8 cellular contexts compared by ENCODE assay signal in the genomic region with DNA sequence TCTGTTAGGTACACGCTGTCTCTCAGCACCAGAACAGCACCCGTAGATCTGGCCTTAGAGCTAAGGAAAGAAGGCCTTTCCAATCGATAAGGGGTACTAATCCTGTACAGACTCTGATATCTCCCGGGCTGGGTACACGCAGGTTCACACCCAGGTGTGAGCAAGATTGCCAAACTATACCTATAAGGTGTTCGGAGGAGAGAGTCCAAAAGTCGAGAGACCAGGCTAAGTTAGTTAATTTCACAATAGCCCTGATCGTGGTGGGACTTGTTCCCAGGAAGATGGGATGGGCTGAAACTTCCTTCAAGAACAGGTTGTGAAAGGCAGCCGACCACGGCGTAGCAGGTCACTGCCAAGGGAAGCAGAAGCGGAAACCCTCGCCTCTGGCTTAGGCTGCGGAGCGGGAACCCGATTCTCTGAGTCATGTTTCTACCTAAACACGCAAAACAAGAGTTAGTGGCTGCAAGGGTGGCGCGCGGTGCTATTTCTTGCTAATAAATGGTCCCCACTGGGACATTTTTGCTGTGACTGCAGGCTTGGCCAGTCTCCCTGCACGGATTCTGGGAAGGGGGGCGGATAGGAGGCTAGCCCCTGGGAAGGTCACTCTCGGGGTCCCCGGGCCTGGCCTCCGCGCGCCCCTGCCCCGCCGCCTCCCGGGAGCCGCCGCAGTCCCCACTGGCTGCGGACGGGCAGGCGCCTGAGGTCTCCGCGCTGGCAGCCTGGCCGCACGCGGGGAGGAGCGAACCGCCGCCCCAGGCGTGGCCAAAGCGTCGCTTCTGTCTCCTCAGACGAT.
DNase-seq lines count a peak whose midpoint lies in the region; ATAC-seq and TF ChIP-seq lines count a peak whose summit lies in the region.

No MANE protein-coding gene starts in this region.

- TF ChIP-seq POLR2A in gastrocnemius medialis (IDR thresholded peaks at IDR 0.05) = no peak

- H3K4me1 Mint-ChIP-seq in activated T-helper 2 cell treated with anti-CD3 and anti-CD28 coated beads, Interferon-gamma antibody, Interleukin-2, Interleukin-4, amounts not matched to agents 10 μg/mL and 5 μg/mL and 100 μg/mL, durations not matched to agents 14 hours and 24 hours and 36 hours (ENCODE audit: low read depth) = peaks cover 9% of the 10 kb centered on the region

- H3K4me3 ChIP-seq in right cardiac atrium (ENCODE audit: low read length) = peak overlapping the region; percentile 21
- peak overlapping the region in 2 of 4 donors; percentile 24 to 31 for H3K4me3 ChIP-seq in gastrocnemius medialis

- H3K27me3 ChIP-seq in right cardiac atrium (ENCODE audit: control insufficient read depth, insufficient read depth) = no peaks in the 10 kb centered on the region
- peaks cover 0 to 18% (median 6%) of the 10 kb centered on the region in 3 donors for H3K27me3 ChIP-seq in gastrocnemius medialis

- no peaks in the 10 kb centered on the region for H3K9me3 Mint-ChIP-seq in activated T-helper 2 cell treated with anti-CD3 and anti-CD28 coated beads, Interferon-gamma antibody, Interleukin-2, Interleukin-4, amounts not matched to agents 10 μg/mL and 5 μg/mL and 100 μg/mL, durations not matched to agents 14 hours and 24 hours and 36 hours

- peak; percentile 76 for DNase-seq in MV-4-11 (lab: John Stamatoyannopoulos, UW)
- DNase-seq in activated T-helper 2 cell treated with anti-CD3 and anti-CD28 coated beads, Interferon-gamma antibody, Interleukin-2, Interleukin-4, amounts not matched to agents 10 μg/mL and 5 μg/mL and 100 μg/mL, durations not matched to agents 14 hours and 24 hours and 36 hours (ENCODE audit: low spot score) = no peak
- peak; percentile 51 to 78 (median 63) for DNase-seq in right cardiac atrium
- DNase-seq in gastrocnemius medialis = peak; percentile 9 to 19
- no peak for DNase-seq in NCI-H345 treated with DMSO at 0.1 percent for 48 hours (lab: John Stamatoyannopoulos, UW; ENCODE audit: unreplicated experiment)

- no peaks in the 10 kb centered on the region for H3K36me3 Mint-ChIP-seq in activated T-helper 2 cell treated with anti-CD3 and anti-CD28 coated beads, Interferon-gamma antibody, Interleukin-2, Interleukin-4, amounts not matched to agents 10 μg/mL and 5 μg/mL and 100 μg/mL, durations not matched to agents 14 hours and 24 hours and 36 hours (ENCODE audit: low read depth)

- TF ChIP-seq CTCF in gastrocnemius medialis (IDR thresholded peaks at IDR 0.05 in 4 of 5, conservative IDR thresholded peaks at IDR 0.05 in 1 of 5) = no peak

- ATAC-seq in GM19395 (IDR thresholded peaks at IDR 0.05; ENCODE audit: unreplicated experiment) (peak; percentile 67), right cardiac atrium (peak; percentile 64 to 77), gastrocnemius medialis (no peak), HG02970 (IDR thresholded peaks at IDR 0.05; ENCODE audit: low FRiP score, unreplicated experiment) (no peak), GM18873 (IDR thresholded peaks at IDR 0.05; ENCODE audit: low FRiP score, unreplicated experiment) (no peak)

- no peaks in the 10 kb centered on the region for H3K36me3 ChIP-seq in gastrocnemius medialis

- H3K27ac ChIP-seq in right cardiac atrium (ENCODE audit: low read length) = no peak overlapping the region
- H3K27ac ChIP-seq in gastrocnemius medialis = no peak overlapping the region

- H3K4me3 Mint-ChIP-seq in activated T-helper 2 cell treated with anti-CD3 and anti-CD28 coated beads, Interferon-gamma antibody, Interleukin-2, Interleukin-4, amounts not matched to agents 10 μg/mL and 5 μg/mL and 100 μg/mL, durations not matched to agents 14 hours and 24 hours and 36 hours (ENCODE audit: low read depth) = peak overlapping the region; percentile 10

- intact Hi-C loops in activated T-helper 2 cell treated with anti-CD3 and anti-CD28 coated beads, Interferon-gamma antibody, Interleukin-2, Interleukin-4, amounts not matched to agents 10 μg/mL and 5 μg/mL and 100 μg/mL, durations not matched to agents 14 hours and 24 hours and 36 hours (cut with micrococcal nuclease) = no loop called here
- intact Hi-C loops in right cardiac atrium (cut with DNase I) = no loop called here
- intact Hi-C loops in gastrocnemius medialis (cut with DNase I; ENCODE audit: low total_unique reads) = no loop called here

- no peak overlapping the region for H3K27ac Mint-ChIP-seq in activated T-helper 2 cell treated with anti-CD3 and anti-CD28 coated beads, Interferon-gamma antibody, Interleukin-2, Interleukin-4, amounts not matched to agents 10 μg/mL and 5 μg/mL and 100 μg/mL, durations not matched to agents 14 hours and 24 hours and 36 hours

- H3K4me1 ChIP-seq in right cardiac atrium (ENCODE audit: control insufficient read depth, insufficient read depth, low read length) (no peaks in the 10 kb centered on the region), gastrocnemius medialis (no peaks in the 10 kb centered on the region)

- H3K9me3 ChIP-seq in right cardiac atrium (ENCODE audit: control insufficient read depth, low read length) (no peaks in the 10 kb centered on the region), gastrocnemius medialis (no peaks in the 10 kb centered on the region)

- peaks cover 24% of the 10 kb centered on the region for H3K27me3 Mint-ChIP-seq in activated T-helper 2 cell treated with anti-CD3 and anti-CD28 coated beads, Interferon-gamma antibody, Interleukin-2, Interleukin-4, amounts not matched to agents 10 μg/mL and 5 μg/mL and 100 μg/mL, durations not matched to agents 14 hours and 24 hours and 36 hours (ENCODE audit: low read depth)

- in situ Hi-C loops in gastrocnemius medialis (cut with MboI; ENCODE audit: low sequenced_read_pairs in 4 of 4) = no loop called here

- WGBS in right cardiac atrium = 12% methylated on average over 47 of the region's 47 CpGs

Comparison
In these comparisons a context has a peak if more than half of its experiments do, and no peak if none do; other contexts are left out.
1. ATAC-seq: peak in GM19395 (single experiment) and right cardiac atrium (2 of 2); none in gastrocnemius medialis (0 of 2), HG02970 (single experiment) and GM18873 (single experiment).
2. DNase-seq: peak in MV-4-11 (single experiment), right cardiac atrium (3 of 3) and gastrocnemius medialis (2 of 2); none in activated T-helper 2 cell treated with anti-CD3 and anti-CD28 coated beads, Interferon-gamma antibody, Interleukin-2, Interleukin-4, amounts not matched to agents 10 μg/mL and 5 μg/mL and 100 μg/mL, durations not matched to agents 14 hours and 24 hours and 36 hours (single experiment) and NCI-H345 treated with DMSO at 0.1 percent for 48 hours (single experiment).